ENCODE assay signal across 32 cellular contexts in genomic region chr11:43601511-43601910, GRCh38.
"Had no signal": no experiment of that assay in that cellular context is flagged by ENCODE, and none has a peak within 500 bp of the region (broad histone marks: within the 10 kb centered on the region; RNA-seq: fewer than 3 reads in every experiment).

No MANE protein-coding gene starts in this region.

- FAIRE-seq: keratinocyte, pancreas, urothelium cell line had no signal

- H3K4me3 Mint-ChIP-seq: naive thymus-derived CD4-positive, alpha-beta T cell; natural killer cell treated with Interleukin-12 subunit alpha and Interleukin-12 subunit beta and Interleukin-15 and Interleukin-18, amount 100 ng/mL, for 72 hours; neural crest cell; stimulated activated naive B cell treated with anti-CD40 and anti-IgM and Interleukin-4, amounts not matched to agents 10 μg/mL and 1 μg/mL and 100 μg/mL, for 72 hours had no signal

- H3K4me3 ChIP-seq: left lung, lower lobe of right lung, pancreas, prostate gland, sigmoid colon, smooth muscle cell, stomach, testis, thyroid gland, transverse colon, upper lobe of left lung had no signal

- H3K27me3 ChIP-seq: sigmoid colon, testis, thyroid gland, upper lobe of left lung had no signal

- H3K27ac Mint-ChIP-seq: naive thymus-derived CD4-positive, alpha-beta T cell; natural killer cell treated with Interleukin-12 subunit alpha and Interleukin-12 subunit beta and Interleukin-15 and Interleukin-18, amount 100 ng/mL, for 72 hours; stimulated activated naive B cell treated with anti-CD40 and anti-IgM and Interleukin-4, amounts not matched to agents 10 μg/mL and 1 μg/mL and 100 μg/mL, for 72 hours had no signal

- H3K9me3 Mint-ChIP-seq: natural killer cell treated with Interleukin-12 subunit alpha and Interleukin-12 subunit beta and Interleukin-15 and Interleukin-18, amount 100 ng/mL, for 72 hours; neural crest cell had no signal

- H3K9me3 ChIP-seq: left lung, lower lobe of right lung, pancreas, prostate gland, stomach, testis, thyroid gland, transverse colon, upper lobe of left lung had no signal

- H3K36me3 Mint-ChIP-seq: natural killer cell treated with Interleukin-12 subunit alpha and Interleukin-12 subunit beta and Interleukin-15 and Interleukin-18, amount 100 ng/mL, for 72 hours; stimulated activated naive B cell treated with anti-CD40 and anti-IgM and Interleukin-4, amounts not matched to agents 10 μg/mL and 1 μg/mL and 100 μg/mL, for 72 hours had no signal

- H3K4me2 ChIP-seq: smooth muscle cell had no signal

- ATAC-seq: left cardiac atrium; left lung; lower lobe of right lung; naive thymus-derived CD4-positive, alpha-beta T cell; natural killer cell treated with Interleukin-12 subunit alpha and Interleukin-12 subunit beta and Interleukin-15 and Interleukin-18, amount 100 ng/mL, for 72 hours; pancreas; right cardiac atrium; stimulated activated naive B cell treated with anti-CD40 and anti-IgM and Interleukin-4, amounts not matched to agents 10 μg/mL and 1 μg/mL and 100 μg/mL, for 72 hours; stimulated activated naive CD8-positive, alpha-beta T cell treated with anti-CD3 and anti-CD28 coated beads, Interleukin-15, Interleukin-2, amounts not matched to agents 100 U/mL and 50 U/mL, for 24 hours had no signal

- H3K27ac ChIP-seq: left lung, lower lobe of right lung, pancreas, prostate gland, sigmoid colon, stomach, testis, thyroid gland, transverse colon, upper lobe of left lung had no signal

- H3K4me1 ChIP-seq: left lung, lower lobe of right lung, pancreas, prostate gland, stomach, testis, thyroid gland, transverse colon, upper lobe of left lung had no signal

- H3K4me1 Mint-ChIP-seq: naive thymus-derived CD4-positive, alpha-beta T cell; stimulated activated naive B cell treated with anti-CD40 and anti-IgM and Interleukin-4, amounts not matched to agents 10 μg/mL and 1 μg/mL and 100 μg/mL, for 72 hours had no signal

- H3K36me3 ChIP-seq: left lung, lower lobe of right lung, pancreas, prostate gland, sigmoid colon, stomach, thyroid gland, transverse colon, upper lobe of left lung had no signal

- DNase-seq: head of caudate nucleus; hippocampal formation; kidney glomerular epithelial cell; left cardiac atrium; left lung; lower lobe of right lung; mammary epithelial cell; mesenchymal stem cell; naive thymus-derived CD4-positive, alpha-beta T cell; nucleus accumbens; pancreas; posterior cingulate gyrus; retina; right cardiac atrium; sigmoid colon; stimulated activated CD4-positive, alpha-beta T cell treated with anti-CD3 and anti-CD28 coated beads, Interleukin-1b, Interleukin-23, amount 100 ng/mL, for 48 hours; stimulated activated CD4-positive, alpha-beta T cell treated with anti-CD3 and anti-CD28 coated beads, Interleukin-2, amount 100 ng/mL, for 48 hours; stimulated activated CD4-positive, alpha-beta T cell treated with anti-CD3 and anti-CD28 coated beads, Interleukin-4, amount 100 ng/mL, for 4 hours; stimulated activated CD8-positive, alpha-beta memory T cell treated with anti-CD3 and anti-CD28 coated beads, Interleukin-4, amount 100 ng/mL, for 48 hours; stimulated activated naive B cell treated with anti-CD40 and anti-IgM and Interleukin-4, amounts not matched to agents 10 μg/mL and 1 μg/mL and 100 μg/mL, for 72 hours; stimulated activated naive CD8-positive, alpha-beta T cell treated with anti-CD3 and anti-CD28 coated beads, Interleukin-15, Interleukin-2, amounts not matched to agents 100 U/mL and 50 U/mL, for 24 hours; stomach; testis; thyroid gland; transverse colon; upper lobe of left lung had no signal
